In the genomic region with DNA sequence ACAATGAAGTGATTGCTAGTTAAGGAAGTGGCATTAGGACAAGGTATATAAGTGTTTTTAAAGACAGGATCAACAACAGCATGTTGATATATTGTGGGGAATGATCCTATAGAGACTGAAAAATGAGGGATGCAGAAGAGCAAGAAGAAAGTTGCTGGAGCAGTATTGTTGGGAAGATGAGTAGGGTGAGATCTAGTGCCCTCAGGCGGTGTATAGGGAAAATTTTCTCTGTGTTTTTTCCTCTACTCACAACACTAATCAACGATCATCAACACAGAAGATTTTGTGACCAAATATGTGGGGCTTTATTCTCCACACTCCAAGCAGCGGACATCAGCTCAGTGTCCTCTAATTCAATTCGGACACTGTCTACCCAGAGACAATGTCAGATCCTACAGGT, we compare ENCODE assay signal across 21 cellular contexts. TPM values are rescaled to one million over a fixed set of nuclear protein-coding genes. Genes with fewer than 3 reads are reported as not detected.
DNase-seq lines count a peak whose midpoint lies in the region; ATAC-seq, FAIRE-seq and TF ChIP-seq lines count a peak whose summit lies in the region.
"Had no signal": no experiment of that assay in that cellular context is flagged by ENCODE, and none has a peak within 500 bp of the region (broad histone marks: within the 10 kb centered on the region; RNA-seq: fewer than 3 reads in every experiment).

No MANE protein-coding gene starts in this region.

- no peak for ATAC-seq in HG02678 (IDR thresholded peaks at IDR 0.05; ENCODE audit: unreplicated experiment)
- ATAC-seq in GM21367 (IDR thresholded peaks at IDR 0.05; ENCODE audit: unreplicated experiment), result no peak
- ATAC-seq: activated T-helper 17 cell treated with anti-CD3 and anti-CD28 coated beads, Interleukin-2, amount 50 U/mL, for 72 hours; stimulated activated memory B cell treated with anti-CD40 and anti-IgM and Interleukin-4, amounts not matched to agents 10 μg/mL and 1 μg/mL and 100 μg/mL, for 72 hours had no signal

- CTCF ChIA-PET in endothelial cell of umbilical vein (lab: Charles Lee), result interaction anchor here (2.0 kb wide), 1 partner anchor 574 kb away, joined by 8 read pairs; no protein-coding TSS in a partner anchor

- H3K9ac ChIP-seq in OCI-LY3 (ENCODE audit: low read length) (no peak overlapping the region), endothelial cell of umbilical vein (replicated peaks; ENCODE audit: extremely low read depth, insufficient read depth, low read length) (no peak overlapping the region)
- H3K9ac ChIP-seq: BLaER1 treated with 17β-estradiol and CSF1 and Interleukin-3, amounts not matched to agents 10 nM and 100 nM had no signal

- H3K27me3 ChIP-seq in OCI-LY3 (ENCODE audit: low read depth, low read length), result 0 out of 2 replicates have a peak, but pooled peaks cover 8% of the 10 kb centered on the region
- H3K27me3 ChIP-seq in endothelial cell of umbilical vein (ENCODE audit: control insufficient read depth in 2 of 2, insufficient read depth in 2 of 2, low read length in 2 of 2), result no peaks in the 10 kb centered on the region
- H3K27me3 ChIP-seq in spleen (replicated peaks in 1 of 7), result peaks cover 0 to 3% (median 0%) of the 10 kb centered on the region in 7 donors
- H3K27me3 ChIP-seq: BLaER1 treated with 17β-estradiol and CSF1 and Interleukin-3, amounts not matched to agents 10 nM and 100 nM had no signal

- TF ChIP-seq POLR2A in endothelial cell of umbilical vein (IDR thresholded peaks at IDR 0.05; ENCODE audit: low read depth, low read length) (no peak), spleen (IDR thresholded peaks at IDR 0.05) (no peak)

- intact Hi-C loops in endothelial cell of umbilical vein (cut with micrococcal nuclease), result loop anchor here (10.0 kb wide), 2 partner anchors 135 to 295 kb away; a partner anchor contains a TSS
- intact Hi-C loops in spleen (cut with DNase I; ENCODE audit: low total_unique reads), result loop anchor here (10.0 kb wide), 1 partner anchor 165 kb away; no protein-coding TSS in a partner anchor

- no TSS peak for BruUV-seq in endothelial cell of umbilical vein (replicated peaks; lab: Mats Ljungman, UMichigan)

- H2AFZ ChIP-seq in OCI-LY3 (ENCODE audit: low read depth, low read length) (no peak overlapping the region), endothelial cell of umbilical vein (ENCODE audit: low read depth, low read length) (no peak overlapping the region)

- H3K36me3 ChIP-seq in OCI-LY3 (replicated peaks; ENCODE audit: low read depth, low read length) (no peaks in the 10 kb centered on the region), endothelial cell of umbilical vein (ENCODE audit: control insufficient read depth in 2 of 2, extremely low read depth in 1 of 2, insufficient read depth in 2 of 2, low read length in 2 of 2) (no peaks in the 10 kb centered on the region), spleen (no peaks in the 10 kb centered on the region)

- H3K4me1 ChIP-seq in OCI-LY3 (ENCODE audit: low read length), result peaks cover 10% of the 10 kb centered on the region; the same call in 1 of the 2 replicates
- no peaks in the 10 kb centered on the region for H3K4me1 ChIP-seq in endothelial cell of umbilical vein (ENCODE audit: control insufficient read depth, extremely low read depth, insufficient read depth, low read length)
- peaks cover 0 to 20% (median 10%) of the 10 kb centered on the region in 6 donors for H3K4me1 ChIP-seq in spleen

- DNase-seq in 8988T, result peak; percentile 22
- peak; percentile 42 for DNase-seq in GM03348 (ENCODE audit: low spot score)
- no peak for DNase-seq in endothelial cell of umbilical vein (ENCODE audit: low read depth, low spot score)
- no peak for DNase-seq in spleen
- DNase-seq in mesenteric fat pad (ENCODE audit: low spot score), result no peak
- DNase-seq: activated CD4-positive, alpha-beta memory T cell treated with anti-CD3 and anti-CD28 coated beads for 36 hours; effector CD8-positive, alpha-beta T cell; EL; NCI-H1105 treated with DMSO at 0.1 percent for 48 hours; NCI-H69; Right ventricle myocardium superior had no signal

- H3K27ac ChIP-seq in OCI-LY3 (ENCODE audit: low read length) (no peak overlapping the region), endothelial cell of umbilical vein (ENCODE audit: insufficient read depth, low read depth, low read length) (no peak overlapping the region), spleen (no peak overlapping the region)
- H3K27ac ChIP-seq: BLaER1 treated with 17β-estradiol and CSF1 and Interleukin-3, amounts not matched to agents 10 nM and 100 nM had no signal

- 79 to 93% (median 82%) methylated on average over 4 of the region's 4 CpGs for WGBS in spleen, 5 donors

- dilution Hi-C loops in endothelial cell of umbilical vein (cut with MboI; ENCODE audit: extremely low pct_ligation_motif_present, low sequenced_read_pairs), result no loop called here

- H3K9me3 ChIP-seq in OCI-LY3 (ENCODE audit: insufficient read depth, low read length) (no peaks in the 10 kb centered on the region), endothelial cell of umbilical vein (replicated peaks; ENCODE audit: control insufficient read depth, insufficient read depth, low read length) (no peaks in the 10 kb centered on the region), spleen (peaks cover 0 to 13% (median 10%) of the 10 kb centered on the region in 8 donors)

- H3K4me3 ChIP-seq in OCI-LY3 (ENCODE audit: low read length), result no peak overlapping the region
- H3K4me3 ChIP-seq in endothelial cell of umbilical vein (replicated peaks in 1 of 3; ENCODE audit: insufficient read depth in 1 of 3, low read depth in 1 of 3, low read length in 3 of 3), result no peak overlapping the region
- H3K4me3 ChIP-seq in spleen, result no peak overlapping the region
- H3K4me3 ChIP-seq: BLaER1 treated with 17β-estradiol and CSF1 and Interleukin-3, amounts not matched to agents 10 nM and 100 nM had no signal

- H3K4me2 ChIP-seq in OCI-LY3 (ENCODE audit: low read length) (no peak overlapping the region), endothelial cell of umbilical vein (ENCODE audit: insufficient read depth, low read length) (no peak overlapping the region)
- H3K4me2 ChIP-seq: BLaER1 treated with 17β-estradiol and CSF1 and Interleukin-3, amounts not matched to agents 10 nM and 100 nM had no signal

- no peaks in the 10 kb centered on the region for H3K9me1 ChIP-seq in endothelial cell of umbilical vein (replicated peaks; ENCODE audit: control insufficient read depth, extremely low read depth, insufficient read depth, low read length)

- H4K20me1 ChIP-seq in OCI-LY3 (ENCODE audit: insufficient read depth, low read length) (no peaks in the 10 kb centered on the region), endothelial cell of umbilical vein (replicated peaks; ENCODE audit: control insufficient read depth, extremely low read depth, insufficient read depth, low read length) (no peaks in the 10 kb centered on the region)
- H4K20me1 ChIP-seq: BLaER1 treated with 17β-estradiol and CSF1 and Interleukin-3, amounts not matched to agents 10 nM and 100 nM had no signal

- peak; percentile 66 for FAIRE-seq in endothelial cell of umbilical vein (lab: Jason Lieb, UNC)
- FAIRE-seq: astrocyte had no signal

- TF ChIP-seq CTCF in OCI-LY3 (IDR thresholded peaks at IDR 0.05; ENCODE audit: low read depth, low read length) (peak; percentile 27; the same call in 1 of the 2 replicates), endothelial cell of umbilical vein (IDR thresholded peaks at IDR 0.05; ENCODE audit: extremely low read depth in 1 of 2, insufficient read depth in 1 of 2, low read depth in 1 of 2, low read length in 2 of 2) (no peak), spleen (IDR thresholded peaks at IDR 0.05 in 8 of 11, conservative IDR thresholded peaks at IDR 0.05 in 3 of 11) (no peak)

- H3K79me2 ChIP-seq in OCI-LY3 (ENCODE audit: low read length) (no peaks in the 10 kb centered on the region), endothelial cell of umbilical vein (ENCODE audit: control insufficient read depth, insufficient read depth, low read length) (no peaks in the 10 kb centered on the region)

- POLR2A ChIA-PET in endothelial cell of umbilical vein (lab: Charles Lee), result no interaction called here

TF ChIP-seq in endothelial cell of umbilical vein, 7 proteins besides CTCF, POLR2A, EP300 and RAD21 (continues in another document):
- TF ChIP-seq EZH2 (IDR thresholded peaks at IDR 0.05; ENCODE audit: borderline replicate concordance, low read depth, low read length, severe bottlenecking) (no peak), POLR2AphosphoS5 (IDR thresholded peaks at IDR 0.05; ENCODE audit: insufficient read depth, low read depth, low read length) (no peak), MYC (IDR thresholded peaks at IDR 0.05; ENCODE audit: low read depth, low read length) (no peak), GATA2 (IDR thresholded peaks at IDR 0.05; ENCODE audit: insufficient read depth, insufficient read length, low read depth, low read length) (no peak), JUN (IDR thresholded peaks at IDR 0.05; ENCODE audit: borderline replicate concordance, insufficient read depth, insufficient read length, low read depth) (no peak)
- TF ChIP-seq, protein P1, sequence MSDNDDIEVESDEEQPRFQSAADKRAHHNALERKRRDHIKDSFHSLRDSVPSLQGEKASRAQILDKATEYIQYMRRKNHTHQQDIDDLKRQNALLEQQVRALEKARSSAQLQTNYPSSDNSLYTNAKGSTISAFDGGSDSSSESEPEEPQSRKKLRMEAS (IDR thresholded peaks at IDR 0.05; ENCODE audit: insufficient read depth, insufficient read length), result no peak

RNA-seq across cellular contexts. Expression of a gene that starts 9.6 kb away (rescaled TPM):
- total RNA-seq in endothelial cell of umbilical vein (not detected in 2 replicates), spleen (not detected), mesenteric fat pad (not detected)
- polyA plus RNA-seq in endothelial cell of umbilical vein (not detected in 2 replicates), spleen (not detected)
- not detected in 2 replicates for polyA plus RNA-seq in endothelial cell of umbilical vein (2011; cell fraction: cytosol; rRNA removed)
- polyA plus RNA-seq in endothelial cell of umbilical vein (2011; cell fraction: nucleus; rRNA removed), result not detected in 2 replicates
- polyA plus RNA-seq in endothelial cell of umbilical vein (2012), result not detected in 2 replicates
- polyA minus RNA-seq in endothelial cell of umbilical vein, result not detected in 2 replicates
- not detected for polyA minus RNA-seq in endothelial cell of umbilical vein (2011; cell fraction: cytosol; rRNA and poly(A)+ RNA removed)
- not detected in 2 replicates for polyA minus RNA-seq in endothelial cell of umbilical vein (2011; cell fraction: nucleus; rRNA and poly(A)+ RNA removed)
- total RNA-seq: activated CD4-positive, alpha-beta memory T cell treated with anti-CD3 and anti-CD28 coated beads for 36 hours; activated T-helper 17 cell treated with anti-CD3 and anti-CD28 coated beads, Interleukin-2, amount 50 U/mL, for 72 hours; astrocyte; glomerular endothelial cell; kidney epithelial cell; Right ventricle myocardium superior; urinary bladder had no signal
- polyA plus RNA-seq: urinary bladder had no signal

RNA-seq across cellular contexts. Expression of a gene that starts 56.6 kb away (rescaled TPM):
- total RNA-seq in endothelial cell of umbilical vein, result 6.1 and 8.1 TPM in 2 replicates
- polyA plus RNA-seq in endothelial cell of umbilical vein, result 19.7 and 22.7 TPM in 2 replicates
- polyA plus RNA-seq in endothelial cell of umbilical vein (2011; cell fraction: cytosol; rRNA removed), result 9.2 and 10.6 TPM in 2 replicates
- 10.1 and 12.1 TPM in 2 replicates for polyA plus RNA-seq in endothelial cell of umbilical vein (2011; cell fraction: nucleus; rRNA removed)
- 7.2 and 8.4 TPM in 2 replicates for polyA plus RNA-seq in endothelial cell of umbilical vein (2012)
- 47.3 and 57.4 TPM in 2 replicates for polyA minus RNA-seq in endothelial cell of umbilical vein
- polyA minus RNA-seq in endothelial cell of umbilical vein (2011; cell fraction: cytosol; rRNA and poly(A)+ RNA removed), result 26.8 TPM
- polyA minus RNA-seq in endothelial cell of umbilical vein (2011; cell fraction: nucleus; rRNA and poly(A)+ RNA removed), result 11.2 and 14.6 TPM in 2 replicates
- total RNA-seq in spleen, result 10 to 100 TPM in 4 of 7 donors, 1 to 10 TPM in 3; 8.5 to 17.4 (median 11.4) TPM
- polyA plus RNA-seq in spleen, result 10 to 100 TPM in 1 of 3 donors, 1 to 10 TPM in 2; 3.9 to 10.3 (median 4.6) TPM
- total RNA-seq in mesenteric fat pad, result 20.1 TPM

Comparison
In these comparisons a context has a peak if more than half of its experiments do, and no peak if none do; other contexts are left out.
1. DNase-seq: peak in 8988T (single experiment) and GM03348 (single experiment); none in endothelial cell of umbilical vein (single experiment), spleen (single experiment) and mesenteric fat pad (single experiment).